14 cellular contexts compared by ENCODE assay signal in the genomic region with DNA sequence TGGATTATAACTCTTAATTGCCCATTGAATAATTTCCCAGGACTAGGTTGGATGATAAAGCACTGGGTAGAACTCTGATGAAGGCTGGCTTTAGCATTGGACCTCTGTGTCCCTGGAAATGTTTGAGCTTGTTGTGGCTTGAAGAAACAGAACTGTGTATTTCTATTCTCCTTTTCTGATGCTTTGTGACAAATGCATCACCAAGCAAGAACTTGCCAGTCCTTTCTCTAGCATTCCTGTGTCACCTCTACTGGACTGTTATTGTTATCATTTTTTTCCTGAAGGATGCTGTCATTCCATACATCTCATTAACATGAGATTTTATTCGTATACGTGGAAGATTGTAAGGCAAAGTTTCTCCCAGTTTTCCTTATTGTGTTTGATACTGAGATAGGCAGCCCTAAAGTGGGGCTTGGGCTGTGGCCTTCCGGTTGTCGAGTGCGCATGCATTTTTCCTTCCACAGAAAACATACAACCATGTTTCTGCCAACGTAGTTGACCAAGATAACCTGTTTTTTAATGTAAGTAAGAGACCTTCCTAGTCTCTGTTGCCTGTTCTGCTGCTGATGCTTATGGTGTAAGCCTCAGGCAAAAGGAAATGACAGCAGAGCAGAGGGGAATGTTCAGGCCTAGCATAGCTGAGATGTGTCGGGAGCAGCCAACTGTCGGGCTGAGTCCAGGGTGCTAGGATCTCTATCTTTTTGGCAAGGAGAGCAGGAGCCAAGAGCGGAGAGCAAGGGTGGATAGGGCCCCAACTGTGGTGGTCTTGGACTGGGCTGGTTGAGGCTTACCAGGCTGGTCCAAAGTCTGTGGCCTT. TPM values are rescaled to one million over a fixed set of nuclear protein-coding genes. Genes with fewer than 3 reads are reported as not detected.
DNase-seq lines count a peak whose midpoint lies in the region; ATAC-seq lines count a peak whose summit lies in the region.
"Had no signal": no experiment of that assay in that cellular context is flagged by ENCODE, and none has a peak within 500 bp of the region (broad histone marks: within the 10 kb centered on the region; RNA-seq: fewer than 3 reads in every experiment).

No MANE protein-coding gene starts in this region.

- ATAC-seq in stimulated activated effector memory CD8-positive, alpha-beta T cell treated with anti-CD3 and anti-CD28 coated beads, Interleukin-12 subunit alpha, Interleukin-12 subunit beta, amount 100 ng/mL, for 72 hours = no peak
- ATAC-seq in activated CD8-positive, alpha-beta memory T cell treated with anti-CD3 and anti-CD28 coated beads, Interleukin-2, amount 10 ng/mL, durations not matched to agents 7 days and 5 days = no peak
- no peak for ATAC-seq in GM19463 (IDR thresholded peaks at IDR 0.05; ENCODE audit: unreplicated experiment)
- ATAC-seq: gastroesophageal sphincter; HCT116; naive thymus-derived CD4-positive, alpha-beta T cell had no signal

- no peak for DNase-seq in activated T-helper 1 cell treated with anti-CD3 and anti-CD28 coated beads, Interleukin-12 subunit alpha, Interleukin-12 subunit beta, Interleukin-2, Interleukin-4 antibody, amounts not matched to agents 30 ng/mL and 10 ng/mL and 1 ng/mL, durations not matched to agents 14 hours and 24 hours and 36 hours (ENCODE audit: low spot score)
- DNase-seq in cerebellum (ENCODE audit: low spot score) (peak; percentile 45), medulla oblongata (ENCODE audit: extremely low spot score) (peak; percentile 56), NCI-H2029 treated with DMSO at 0.1 percent for 48 hours (lab: John Stamatoyannopoulos, UW) (no peak)
- DNase-seq in stimulated activated effector memory CD8-positive, alpha-beta T cell treated with anti-CD3 and anti-CD28 coated beads, Interleukin-12 subunit alpha, Interleukin-12 subunit beta, amount 100 ng/mL, for 72 hours (ENCODE audit: low spot score in 2 of 2) = no peak
- DNase-seq in activated CD8-positive, alpha-beta memory T cell treated with anti-CD3 and anti-CD28 coated beads, Interleukin-2, amount 10 ng/mL, durations not matched to agents 7 days and 5 days = no peak
- DNase-seq: DMS79; naive thymus-derived CD4-positive, alpha-beta T cell; NCI-H1048; testis had no signal

- no peaks in the 10 kb centered on the region for H3K9me3 Mint-ChIP-seq in activated T-helper 1 cell treated with anti-CD3 and anti-CD28 coated beads, Interleukin-12 subunit alpha, Interleukin-12 subunit beta, Interleukin-2, Interleukin-4 antibody, amounts not matched to agents 30 ng/mL and 10 ng/mL and 1 ng/mL, durations not matched to agents 14 hours and 24 hours and 36 hours
- H3K9me3 Mint-ChIP-seq in stimulated activated effector memory CD8-positive, alpha-beta T cell treated with anti-CD3 and anti-CD28 coated beads, Interleukin-12 subunit alpha, Interleukin-12 subunit beta, amount 100 ng/mL, for 72 hours = no peaks in the 10 kb centered on the region
- H3K9me3 Mint-ChIP-seq in activated CD8-positive, alpha-beta memory T cell treated with anti-CD3 and anti-CD28 coated beads, Interleukin-2, amount 10 ng/mL, durations not matched to agents 7 days and 5 days (ENCODE audit: low read depth) = no peaks in the 10 kb centered on the region
- H3K9me3 Mint-ChIP-seq: IgD-negative memory B cell had no signal

- intact Hi-C loops in activated T-helper 1 cell treated with anti-CD3 and anti-CD28 coated beads, Interleukin-12 subunit alpha, Interleukin-12 subunit beta, Interleukin-2, Interleukin-4 antibody, amounts not matched to agents 30 ng/mL and 10 ng/mL and 1 ng/mL, durations not matched to agents 14 hours and 24 hours and 36 hours (cut with micrococcal nuclease) = no loop called here

- H3K27ac Mint-ChIP-seq in activated T-helper 1 cell treated with anti-CD3 and anti-CD28 coated beads, Interleukin-12 subunit alpha, Interleukin-12 subunit beta, Interleukin-2, Interleukin-4 antibody, amounts not matched to agents 30 ng/mL and 10 ng/mL and 1 ng/mL, durations not matched to agents 14 hours and 24 hours and 36 hours = no peak overlapping the region
- H3K27ac Mint-ChIP-seq in stimulated activated effector memory CD8-positive, alpha-beta T cell treated with anti-CD3 and anti-CD28 coated beads, Interleukin-12 subunit alpha, Interleukin-12 subunit beta, amount 100 ng/mL, for 72 hours = no peak overlapping the region
- H3K27ac Mint-ChIP-seq in activated CD8-positive, alpha-beta memory T cell treated with anti-CD3 and anti-CD28 coated beads, Interleukin-2, amount 10 ng/mL, durations not matched to agents 7 days and 5 days = no peak overlapping the region
- H3K27ac Mint-ChIP-seq: IgD-negative memory B cell; naive thymus-derived CD4-positive, alpha-beta T cell had no signal

- CTCF ChIA-PET in activated CD8-positive, alpha-beta memory T cell treated with anti-CD3 and anti-CD28 coated beads, Interleukin-2, amount 10 ng/mL, durations not matched to agents 7 days and 5 days (lab: Charles Lee) = interaction anchor here (0.9 kb wide), 1 partner anchor 110 kb away, joined by 3 read pairs; no protein-coding TSS in a partner anchor

- peaks cover 51% of the 10 kb centered on the region for H3K27me3 Mint-ChIP-seq in activated T-helper 1 cell treated with anti-CD3 and anti-CD28 coated beads, Interleukin-12 subunit alpha, Interleukin-12 subunit beta, Interleukin-2, Interleukin-4 antibody, amounts not matched to agents 30 ng/mL and 10 ng/mL and 1 ng/mL, durations not matched to agents 14 hours and 24 hours and 36 hours (ENCODE audit: insufficient read depth)
- peaks cover 66% of the 10 kb centered on the region for H3K27me3 Mint-ChIP-seq in activated CD8-positive, alpha-beta memory T cell treated with anti-CD3 and anti-CD28 coated beads, Interleukin-2, amount 10 ng/mL, durations not matched to agents 7 days and 5 days

- H3K4me1 Mint-ChIP-seq in activated T-helper 1 cell treated with anti-CD3 and anti-CD28 coated beads, Interleukin-12 subunit alpha, Interleukin-12 subunit beta, Interleukin-2, Interleukin-4 antibody, amounts not matched to agents 30 ng/mL and 10 ng/mL and 1 ng/mL, durations not matched to agents 14 hours and 24 hours and 36 hours (ENCODE audit: low read depth) = peaks cover 16% of the 10 kb centered on the region
- H3K4me1 Mint-ChIP-seq in stimulated activated effector memory CD8-positive, alpha-beta T cell treated with anti-CD3 and anti-CD28 coated beads, Interleukin-12 subunit alpha, Interleukin-12 subunit beta, amount 100 ng/mL, for 72 hours = peaks cover 8% of the 10 kb centered on the region
- H3K4me1 Mint-ChIP-seq in activated CD8-positive, alpha-beta memory T cell treated with anti-CD3 and anti-CD28 coated beads, Interleukin-2, amount 10 ng/mL, durations not matched to agents 7 days and 5 days = peaks cover 13% of the 10 kb centered on the region

- peak overlapping the region; percentile 43 for H3K4me3 Mint-ChIP-seq in activated T-helper 1 cell treated with anti-CD3 and anti-CD28 coated beads, Interleukin-12 subunit alpha, Interleukin-12 subunit beta, Interleukin-2, Interleukin-4 antibody, amounts not matched to agents 30 ng/mL and 10 ng/mL and 1 ng/mL, durations not matched to agents 14 hours and 24 hours and 36 hours
- peak overlapping the region; percentile 54 for H3K4me3 Mint-ChIP-seq in stimulated activated effector memory CD8-positive, alpha-beta T cell treated with anti-CD3 and anti-CD28 coated beads, Interleukin-12 subunit alpha, Interleukin-12 subunit beta, amount 100 ng/mL, for 72 hours
- H3K4me3 Mint-ChIP-seq in activated CD8-positive, alpha-beta memory T cell treated with anti-CD3 and anti-CD28 coated beads, Interleukin-2, amount 10 ng/mL, durations not matched to agents 7 days and 5 days = no peak overlapping the region
- H3K4me3 Mint-ChIP-seq: IgD-negative memory B cell; naive thymus-derived CD4-positive, alpha-beta T cell had no signal

- no peaks in the 10 kb centered on the region for H3K36me3 Mint-ChIP-seq in activated T-helper 1 cell treated with anti-CD3 and anti-CD28 coated beads, Interleukin-12 subunit alpha, Interleukin-12 subunit beta, Interleukin-2, Interleukin-4 antibody, amounts not matched to agents 30 ng/mL and 10 ng/mL and 1 ng/mL, durations not matched to agents 14 hours and 24 hours and 36 hours (ENCODE audit: low read depth)
- no peaks in the 10 kb centered on the region for H3K36me3 Mint-ChIP-seq in stimulated activated effector memory CD8-positive, alpha-beta T cell treated with anti-CD3 and anti-CD28 coated beads, Interleukin-12 subunit alpha, Interleukin-12 subunit beta, amount 100 ng/mL, for 72 hours
- no peaks in the 10 kb centered on the region for H3K36me3 Mint-ChIP-seq in activated CD8-positive, alpha-beta memory T cell treated with anti-CD3 and anti-CD28 coated beads, Interleukin-2, amount 10 ng/mL, durations not matched to agents 7 days and 5 days
- H3K36me3 Mint-ChIP-seq: IgD-negative memory B cell; naive thymus-derived CD4-positive, alpha-beta T cell had no signal

RNA-seq across cellular contexts. Expression of gene NTRK2, which starts 2.3 kb away (rescaled TPM):
- total RNA-seq in activated T-helper 1 cell treated with anti-CD3 and anti-CD28 coated beads, Interleukin-12 subunit alpha, Interleukin-12 subunit beta, Interleukin-2, Interleukin-4 antibody, amounts not matched to agents 30 ng/mL and 10 ng/mL and 1 ng/mL, durations not matched to agents 14 hours and 24 hours and 36 hours = 2.9 TPM in 2 replicates
- total RNA-seq in cerebellum = 159 TPM
- total RNA-seq in activated CD8-positive, alpha-beta memory T cell treated with anti-CD3 and anti-CD28 coated beads, Interleukin-2, amount 10 ng/mL, durations not matched to agents 7 days and 5 days = 1 to 10 TPM in 1 of 2 experiments, under 1 TPM in 1; 0.12 to 2.9 TPM

Comparison
In these comparisons a context has a peak if more than half of its experiments do, and no peak if none do; other contexts are left out.
1. DNase-seq: peak in cerebellum (single experiment) and medulla oblongata (single experiment); none in activated T-helper 1 cell treated with anti-CD3 and anti-CD28 coated beads, Interleukin-12 subunit alpha, Interleukin-12 subunit beta, Interleukin-2, Interleukin-4 antibody, amounts not matched to agents 30 ng/mL and 10 ng/mL and 1 ng/mL, durations not matched to agents 14 hours and 24 hours and 36 hours (single experiment), stimulated activated effector memory CD8-positive, alpha-beta T cell treated with anti-CD3 and anti-CD28 coated beads, Interleukin-12 subunit alpha, Interleukin-12 subunit beta, amount 100 ng/mL, for 72 hours (0 of 2), NCI-H2029 treated with DMSO at 0.1 percent for 48 hours (single experiment) and activated CD8-positive, alpha-beta memory T cell treated with anti-CD3 and anti-CD28 coated beads, Interleukin-2, amount 10 ng/mL, durations not matched to agents 7 days and 5 days (single experiment).
2. RNA of gene NTRK2, which starts 2.3 kb away (total RNA-seq): 159 TPM in cerebellum (single experiment); 2.9 TPM in activated T-helper 1 cell treated with anti-CD3 and anti-CD28 coated beads, Interleukin-12 subunit alpha, Interleukin-12 subunit beta, Interleukin-2, Interleukin-4 antibody, amounts not matched to agents 30 ng/mL and 10 ng/mL and 1 ng/mL, durations not matched to agents 14 hours and 24 hours and 36 hours and 0.12 to 2.9 TPM in activated CD8-positive, alpha-beta memory T cell treated with anti-CD3 and anti-CD28 coated beads, Interleukin-2, amount 10 ng/mL, durations not matched to agents 7 days and 5 days; every median in the first group is over 10 times any median in the second.